1 cellular context compared by ENCODE assay signal in the genomic region with DNA sequence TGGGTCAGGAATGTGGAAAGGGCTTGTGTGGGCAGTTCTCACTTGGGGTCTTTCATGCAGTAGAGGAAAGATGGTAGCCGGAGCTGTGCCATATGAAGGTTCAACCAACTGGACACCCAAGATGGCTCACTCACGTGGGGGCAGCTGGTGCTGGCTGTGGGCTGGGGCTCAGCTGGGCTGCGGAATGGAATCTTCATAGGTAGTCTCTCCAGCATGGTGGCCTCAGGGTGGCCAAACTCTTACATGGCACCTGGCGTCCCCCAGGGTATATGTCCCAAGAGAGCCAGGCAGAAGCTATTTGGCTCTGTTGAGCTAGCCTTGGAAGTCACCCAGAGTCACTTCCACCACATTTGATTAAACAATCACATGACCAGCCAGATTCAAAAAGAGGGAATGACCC.
TF ChIP-seq lines count a peak whose summit lies in the region.

No MANE protein-coding gene starts in this region.

TF ChIP-seq in K562, 482 proteins besides CTCF, POLR2A, EP300 and RAD21:
- TF ChIP-seq EWSR1 (IDR thresholded peaks at IDR 0.05; ENCODE audit: borderline replicate concordance, low read depth, partially characterized antibody): no peak
- no peak for TF ChIP-seq SIRT6 (IDR thresholded peaks at IDR 0.05; ENCODE audit: low read depth, low read length)
- TF ChIP-seq SMAD4 (CRISPR knock-in tag; conservative IDR thresholded peaks at IDR 0.05): no peak
- no peak for TF ChIP-seq WHSC1 (IDR thresholded peaks at IDR 0.05; ENCODE audit: low read length)
- TF ChIP-seq, protein P1, sequence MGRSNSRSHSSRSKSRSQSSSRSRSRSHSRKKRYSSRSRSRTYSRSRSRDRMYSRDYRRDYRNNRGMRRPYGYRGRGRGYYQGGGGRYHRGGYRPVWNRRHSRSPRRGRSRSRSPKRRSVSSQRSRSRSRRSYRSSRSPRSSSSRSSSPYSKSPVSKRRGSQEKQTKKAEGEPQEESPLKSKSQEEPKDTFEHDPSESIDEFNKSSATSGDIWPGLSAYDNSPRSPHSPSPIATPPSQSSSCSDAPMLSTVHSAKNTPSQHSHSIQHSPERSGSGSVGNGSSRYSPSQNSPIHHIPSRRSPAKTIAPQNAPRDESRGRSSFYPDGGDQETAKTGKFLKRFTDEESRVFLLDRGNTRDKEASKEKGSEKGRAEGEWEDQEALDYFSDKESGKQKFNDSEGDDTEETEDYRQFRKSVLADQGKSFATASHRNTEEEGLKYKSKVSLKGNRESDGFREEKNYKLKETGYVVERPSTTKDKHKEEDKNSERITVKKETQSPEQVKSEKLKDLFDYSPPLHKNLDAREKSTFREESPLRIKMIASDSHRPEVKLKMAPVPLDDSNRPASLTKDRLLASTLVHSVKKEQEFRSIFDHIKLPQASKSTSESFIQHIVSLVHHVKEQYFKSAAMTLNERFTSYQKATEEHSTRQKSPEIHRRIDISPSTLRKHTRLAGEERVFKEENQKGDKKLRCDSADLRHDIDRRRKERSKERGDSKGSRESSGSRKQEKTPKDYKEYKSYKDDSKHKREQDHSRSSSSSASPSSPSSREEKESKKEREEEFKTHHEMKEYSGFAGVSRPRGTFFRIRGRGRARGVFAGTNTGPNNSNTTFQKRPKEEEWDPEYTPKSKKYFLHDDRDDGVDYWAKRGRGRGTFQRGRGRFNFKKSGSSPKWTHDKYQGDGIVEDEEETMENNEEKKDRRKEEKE (IDR thresholded peaks at IDR 0.05; ENCODE audit: borderline replicate concordance in 1 of 2, control insufficient read depth in 1 of 2, low read depth in 2 of 2, low read length in 1 of 2): no peak
- TF ChIP-seq, protein P2, sequence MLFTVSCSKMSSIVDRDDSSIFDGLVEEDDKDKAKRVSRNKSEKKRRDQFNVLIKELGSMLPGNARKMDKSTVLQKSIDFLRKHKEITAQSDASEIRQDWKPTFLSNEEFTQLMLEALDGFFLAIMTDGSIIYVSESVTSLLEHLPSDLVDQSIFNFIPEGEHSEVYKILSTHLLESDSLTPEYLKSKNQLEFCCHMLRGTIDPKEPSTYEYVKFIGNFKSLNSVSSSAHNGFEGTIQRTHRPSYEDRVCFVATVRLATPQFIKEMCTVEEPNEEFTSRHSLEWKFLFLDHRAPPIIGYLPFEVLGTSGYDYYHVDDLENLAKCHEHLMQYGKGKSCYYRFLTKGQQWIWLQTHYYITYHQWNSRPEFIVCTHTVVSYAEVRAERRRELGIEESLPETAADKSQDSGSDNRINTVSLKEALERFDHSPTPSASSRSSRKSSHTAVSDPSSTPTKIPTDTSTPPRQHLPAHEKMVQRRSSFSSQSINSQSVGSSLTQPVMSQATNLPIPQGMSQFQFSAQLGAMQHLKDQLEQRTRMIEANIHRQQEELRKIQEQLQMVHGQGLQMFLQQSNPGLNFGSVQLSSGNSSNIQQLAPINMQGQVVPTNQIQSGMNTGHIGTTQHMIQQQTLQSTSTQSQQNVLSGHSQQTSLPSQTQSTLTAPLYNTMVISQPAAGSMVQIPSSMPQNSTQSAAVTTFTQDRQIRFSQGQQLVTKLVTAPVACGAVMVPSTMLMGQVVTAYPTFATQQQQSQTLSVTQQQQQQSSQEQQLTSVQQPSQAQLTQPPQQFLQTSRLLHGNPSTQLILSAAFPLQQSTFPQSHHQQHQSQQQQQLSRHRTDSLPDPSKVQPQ (CRISPR knock-in tag; IDR thresholded peaks at IDR 0.05; ENCODE audit: borderline replicate concordance): no peak
- TF ChIP-seq, protein P3, sequence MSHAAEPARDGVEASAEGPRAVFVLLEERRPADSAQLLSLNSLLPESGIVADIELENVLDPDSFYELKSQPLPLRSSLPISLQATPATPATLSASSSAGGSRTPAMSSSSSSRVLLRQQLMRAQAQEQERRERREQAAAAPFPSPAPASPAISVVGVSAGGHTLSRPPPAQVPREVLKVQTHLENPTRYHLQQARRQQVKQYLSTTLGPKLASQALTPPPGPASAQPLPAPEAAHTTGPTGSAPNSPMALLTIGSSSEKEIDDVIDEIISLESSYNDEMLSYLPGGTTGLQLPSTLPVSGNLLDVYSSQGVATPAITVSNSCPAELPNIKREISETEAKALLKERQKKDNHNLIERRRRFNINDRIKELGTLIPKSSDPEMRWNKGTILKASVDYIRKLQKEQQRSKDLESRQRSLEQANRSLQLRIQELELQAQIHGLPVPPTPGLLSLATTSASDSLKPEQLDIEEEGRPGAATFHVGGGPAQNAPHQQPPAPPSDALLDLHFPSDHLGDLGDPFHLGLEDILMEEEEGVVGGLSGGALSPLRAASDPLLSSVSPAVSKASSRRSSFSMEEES (CRISPR knock-in tag; IDR thresholded peaks at IDR 0.05): peak; percentile 24
TF ChIP-seq in K562: peak in this region for 1.
